Comparison of ENCODE assay signal across 20 cellular contexts in the genomic region with DNA sequence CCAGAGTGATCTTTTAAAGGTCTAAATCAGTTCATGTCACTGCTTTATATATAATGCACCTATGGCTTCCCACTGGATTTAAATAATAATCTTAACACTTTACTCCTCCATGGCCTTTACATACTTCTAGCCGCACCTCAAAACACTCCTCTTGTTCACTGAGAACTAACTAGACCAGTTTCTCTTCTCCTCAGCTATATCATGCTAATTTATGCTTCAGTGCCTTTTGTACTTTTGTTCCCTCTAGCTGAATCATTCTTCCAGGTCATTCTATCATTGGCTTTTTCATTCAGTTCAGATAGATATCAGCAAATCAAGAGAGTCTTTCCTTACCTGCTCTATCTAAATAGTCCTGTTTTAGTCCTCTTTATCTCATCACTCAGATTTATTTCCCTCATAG.
A peak's percentile ranks its signal among the peaks of the same experiment; 100 is the strongest.
DNase-seq lines count a peak whose midpoint lies in the region; ATAC-seq, FAIRE-seq and TF ChIP-seq lines count a peak whose summit lies in the region.
"Had no signal": no experiment of that assay in that cellular context is flagged by ENCODE, and none has a peak within 500 bp of the region (broad histone marks: within the 10 kb centered on the region; RNA-seq: fewer than 3 reads in every experiment).

No MANE protein-coding gene starts in this region.

- FAIRE-seq in colon (lab: Jason Lieb, UNC), result peak; percentile 49
- FAIRE-seq: TTC549 had no signal

- TF ChIP-seq CTCF in CD14-positive monocyte (IDR thresholded peaks at IDR 0.05) (no peak), mucosa of descending colon (IDR thresholded peaks at IDR 0.05) (no peak)

- DNase-seq in CD14-positive monocyte (ENCODE audit: low spot score) (no peak), mucosa of descending colon (no peak), NCI-H1436 (lab: John Stamatoyannopoulos, UW) (no peak), cortex of kidney (lab: John Stamatoyannopoulos, UW) (no peak), Ammon's horn (ENCODE audit: low spot score) (no peak), nucleus accumbens (lab: John Stamatoyannopoulos, UW) (no peak)
- DNase-seq: activated CD8-positive, alpha-beta memory T cell treated with anti-CD3 and anti-CD28 coated beads for 24 hours; activated naive CD4-positive, alpha-beta T cell treated with anti-CD3 and anti-CD28 coated beads, Interleukin-2, amount 10 ng/mL, durations not matched to agents 7 days and 5 days; activated T-cell treated with anti-CD3 and anti-CD28 coated beads, Interleukin-2, amount 50 U/mL, for 48 hours; BE2C; EL; left cardiac atrium; midbrain; NCI-H1105; spleen; stimulated activated CD4-positive, alpha-beta T cell treated with anti-CD3 and anti-CD28 coated beads, Interleukin-4, amount 100 ng/mL, for 24 hours had no signal

- peaks cover 8% of the 10 kb centered on the region for H3K4me1 Mint-ChIP-seq in CD14-positive monocyte

- no peak overlapping the region for H3K4me3 ChIP-seq in mucosa of descending colon
- H3K4me3 ChIP-seq: neural progenitor cell, spleen had no signal

- H3K9me3 Mint-ChIP-seq in CD14-positive monocyte, result no peaks in the 10 kb centered on the region
- H3K9me3 Mint-ChIP-seq: activated naive CD4-positive, alpha-beta T cell treated with anti-CD3 and anti-CD28 coated beads, Interleukin-2, amount 10 ng/mL, durations not matched to agents 7 days and 5 days; neural progenitor cell had no signal

- ATAC-seq in HG02798 (IDR thresholded peaks at IDR 0.05; ENCODE audit: poor library complexity, unreplicated experiment) (peak; percentile 43), mucosa of descending colon (peak; percentile 86)
- ATAC-seq: left cardiac atrium had no signal

- H3K9me3 ChIP-seq in mucosa of descending colon, result no peaks in the 10 kb centered on the region
- H3K9me3 ChIP-seq: BE2C, spleen had no signal

- no peaks in the 10 kb centered on the region for H3K27me3 Mint-ChIP-seq in CD14-positive monocyte (ENCODE audit: low read depth in 3 of 3)
- H3K27me3 Mint-ChIP-seq: activated naive CD4-positive, alpha-beta T cell treated with anti-CD3 and anti-CD28 coated beads, Interleukin-2, amount 10 ng/mL, durations not matched to agents 7 days and 5 days had no signal

- intact Hi-C loops in CD14-positive monocyte (cut with micrococcal nuclease) (no loop called here), mucosa of descending colon (cut with DNase I, micrococcal nuclease) (no loop called here)

- no peaks in the 10 kb centered on the region for H3K36me3 ChIP-seq in mucosa of descending colon (ENCODE audit: low read depth)
- H3K36me3 ChIP-seq: BE2C, neural progenitor cell had no signal

- H3K27ac Mint-ChIP-seq in CD14-positive monocyte, result peak overlapping the region in 4 of 7 donors; percentile 3 to 62 (median 34)
- H3K27ac Mint-ChIP-seq: activated naive CD4-positive, alpha-beta T cell treated with anti-CD3 and anti-CD28 coated beads, Interleukin-2, amount 10 ng/mL, durations not matched to agents 7 days and 5 days; neural progenitor cell had no signal

- peaks cover 10% of the 10 kb centered on the region for H3K4me1 ChIP-seq in mucosa of descending colon (ENCODE audit: low read depth)
- H3K4me1 ChIP-seq: BE2C had no signal

- H3K36me3 Mint-ChIP-seq in CD14-positive monocyte, result peaks cover 49% of the 10 kb centered on the region in 2 donors

- H3K4me3 Mint-ChIP-seq in CD14-positive monocyte, result no peak overlapping the region
- H3K4me3 Mint-ChIP-seq: activated naive CD4-positive, alpha-beta T cell treated with anti-CD3 and anti-CD28 coated beads, Interleukin-2, amount 10 ng/mL, durations not matched to agents 7 days and 5 days; neural progenitor cell had no signal
